Comparison of ENCODE assay signal across 20 cellular contexts in the genomic region with DNA sequence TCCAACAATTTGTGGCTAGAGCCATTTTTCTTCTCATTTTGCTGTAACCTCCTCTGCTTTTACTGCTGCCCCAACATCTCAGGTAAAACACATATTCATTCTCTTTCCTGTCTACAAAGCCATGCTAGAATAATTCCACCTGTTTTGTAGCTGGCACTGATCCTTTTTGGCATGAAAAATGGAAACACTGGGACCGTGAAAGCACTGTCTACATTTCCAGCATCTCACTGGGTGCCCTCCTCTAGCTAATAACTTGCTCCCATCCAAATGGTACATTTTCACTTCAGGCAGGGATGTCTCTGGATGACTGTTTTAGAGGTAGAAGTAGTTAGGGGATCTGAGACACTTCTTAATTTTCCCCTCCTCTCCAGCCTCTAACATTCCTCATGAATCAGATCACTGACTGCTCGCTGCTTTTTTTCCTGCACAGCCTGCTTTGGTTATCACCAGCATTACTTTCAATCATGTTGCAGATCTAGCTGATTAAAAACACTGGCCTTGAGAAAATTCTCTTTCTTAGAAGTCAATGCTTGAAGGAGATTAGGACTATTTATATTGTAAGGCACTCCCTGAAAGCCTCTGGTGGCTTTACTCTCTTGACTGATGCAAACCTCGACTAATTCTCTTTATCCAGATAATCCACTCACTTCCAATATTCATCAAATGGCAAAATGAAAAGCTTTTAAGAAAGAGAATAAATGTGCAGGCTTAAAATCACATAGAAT.
"Had no signal": no experiment of that assay in that cellular context is flagged by ENCODE, and none has a peak within 500 bp of the region (broad histone marks: within the 10 kb centered on the region; RNA-seq: fewer than 3 reads in every experiment).

No MANE protein-coding gene starts in this region.

- DNase-seq: activated CD4-positive, alpha-beta memory T cell treated with anti-CD3 and anti-CD28 coated beads for 36 hours; activated CD4-positive, alpha-beta T cell treated with anti-CD3 and anti-CD28 coated beads for 1 hour; activated CD8-positive, alpha-beta memory T cell treated with anti-CD3 and anti-CD28 coated beads, Interleukin-2, amount 10 ng/mL, durations not matched to agents 7 days and 5 days; activated naive CD4-positive, alpha-beta T cell treated with anti-CD3 and anti-CD28 coated beads for 36 hours; activated naive CD8-positive, alpha-beta T cell treated with anti-CD3 and anti-CD28 coated beads, Interleukin-2, amount 50 U/mL, for 24 hours; activated T-cell treated with anti-CD3 and anti-CD28 coated beads, Interleukin-2, amount 50 U/mL, for 1 hour; aorta; erythroblast; naive thymus-derived CD8-positive, alpha-beta T cell; retina; stimulated activated CD4-positive, alpha-beta T cell treated with anti-CD3 and anti-CD28 coated beads, Interleukin-15, amount 100 ng/mL, for 24 hours; stimulated activated CD4-positive, alpha-beta T cell treated with anti-CD3 and anti-CD28 coated beads, Interleukin-4, amount 100 ng/mL, for 24 hours; stimulated activated naive CD4-positive, alpha-beta T cell; tibial artery had no signal

- H3K4me3 Mint-ChIP-seq: activated CD4-positive, alpha-beta memory T cell treated with anti-CD3 and anti-CD28 coated beads for 36 hours; activated CD8-positive, alpha-beta memory T cell treated with anti-CD3 and anti-CD28 coated beads, Interleukin-2, amount 10 ng/mL, durations not matched to agents 7 days and 5 days; activated naive CD4-positive, alpha-beta T cell treated with anti-CD3 and anti-CD28 coated beads for 36 hours; activated naive CD8-positive, alpha-beta T cell treated with anti-CD3 and anti-CD28 coated beads, Interleukin-2, amount 50 U/mL, for 24 hours; naive thymus-derived CD8-positive, alpha-beta T cell had no signal

- H3K36me3 ChIP-seq: gastroesophageal sphincter, tibial artery had no signal

- H3K27me3 Mint-ChIP-seq: activated CD4-positive, alpha-beta memory T cell treated with anti-CD3 and anti-CD28 coated beads for 36 hours; activated CD8-positive, alpha-beta memory T cell treated with anti-CD3 and anti-CD28 coated beads, Interleukin-2, amount 10 ng/mL, durations not matched to agents 7 days and 5 days; activated naive CD8-positive, alpha-beta T cell treated with anti-CD3 and anti-CD28 coated beads, Interleukin-2, amount 50 U/mL, for 24 hours; naive thymus-derived CD8-positive, alpha-beta T cell had no signal

- H3K9me3 ChIP-seq: gastroesophageal sphincter, tibial artery had no signal

- H3K4me1 Mint-ChIP-seq: activated CD8-positive, alpha-beta memory T cell treated with anti-CD3 and anti-CD28 coated beads, Interleukin-2, amount 10 ng/mL, durations not matched to agents 7 days and 5 days; activated naive CD8-positive, alpha-beta T cell treated with anti-CD3 and anti-CD28 coated beads, Interleukin-2, amount 50 U/mL, for 24 hours; naive thymus-derived CD8-positive, alpha-beta T cell had no signal

- H3K27ac ChIP-seq: gastroesophageal sphincter, tibial artery had no signal

- FAIRE-seq: bronchial epithelial cell, keratinocyte, urothelium cell line had no signal

- H3K36me3 Mint-ChIP-seq: activated CD4-positive, alpha-beta memory T cell treated with anti-CD3 and anti-CD28 coated beads for 36 hours; activated CD8-positive, alpha-beta memory T cell treated with anti-CD3 and anti-CD28 coated beads, Interleukin-2, amount 10 ng/mL, durations not matched to agents 7 days and 5 days; naive thymus-derived CD8-positive, alpha-beta T cell had no signal

- H3K27me3 ChIP-seq: gastroesophageal sphincter, tibial artery had no signal

- H3K4me3 ChIP-seq: gastroesophageal sphincter, tibial artery had no signal

- H3K27ac Mint-ChIP-seq: activated CD4-positive, alpha-beta memory T cell treated with anti-CD3 and anti-CD28 coated beads for 36 hours; activated CD8-positive, alpha-beta memory T cell treated with anti-CD3 and anti-CD28 coated beads, Interleukin-2, amount 10 ng/mL, durations not matched to agents 7 days and 5 days; activated naive CD4-positive, alpha-beta T cell treated with anti-CD3 and anti-CD28 coated beads for 36 hours; activated naive CD8-positive, alpha-beta T cell treated with anti-CD3 and anti-CD28 coated beads, Interleukin-2, amount 50 U/mL, for 24 hours; activated T-helper 2 cell treated with anti-CD3 and anti-CD28 coated beads, Interferon-gamma antibody, Interleukin-2, Interleukin-4, amounts not matched to agents 10 μg/mL and 5 μg/mL and 100 μg/mL, durations not matched to agents 14 hours and 24 hours and 36 hours; naive thymus-derived CD8-positive, alpha-beta T cell had no signal

- ATAC-seq: activated CD8-positive, alpha-beta memory T cell treated with anti-CD3 and anti-CD28 coated beads, Interleukin-2, amount 10 ng/mL, durations not matched to agents 7 days and 5 days; activated naive CD8-positive, alpha-beta T cell treated with anti-CD3 and anti-CD28 coated beads, Interleukin-2, amount 50 U/mL, for 24 hours; gastroesophageal sphincter; left lobe of liver; naive thymus-derived CD8-positive, alpha-beta T cell had no signal

- H3K4me1 ChIP-seq: gastroesophageal sphincter, tibial artery had no signal
